Comparison of ENCODE assay signal across 8 cellular contexts in the genomic region with DNA sequence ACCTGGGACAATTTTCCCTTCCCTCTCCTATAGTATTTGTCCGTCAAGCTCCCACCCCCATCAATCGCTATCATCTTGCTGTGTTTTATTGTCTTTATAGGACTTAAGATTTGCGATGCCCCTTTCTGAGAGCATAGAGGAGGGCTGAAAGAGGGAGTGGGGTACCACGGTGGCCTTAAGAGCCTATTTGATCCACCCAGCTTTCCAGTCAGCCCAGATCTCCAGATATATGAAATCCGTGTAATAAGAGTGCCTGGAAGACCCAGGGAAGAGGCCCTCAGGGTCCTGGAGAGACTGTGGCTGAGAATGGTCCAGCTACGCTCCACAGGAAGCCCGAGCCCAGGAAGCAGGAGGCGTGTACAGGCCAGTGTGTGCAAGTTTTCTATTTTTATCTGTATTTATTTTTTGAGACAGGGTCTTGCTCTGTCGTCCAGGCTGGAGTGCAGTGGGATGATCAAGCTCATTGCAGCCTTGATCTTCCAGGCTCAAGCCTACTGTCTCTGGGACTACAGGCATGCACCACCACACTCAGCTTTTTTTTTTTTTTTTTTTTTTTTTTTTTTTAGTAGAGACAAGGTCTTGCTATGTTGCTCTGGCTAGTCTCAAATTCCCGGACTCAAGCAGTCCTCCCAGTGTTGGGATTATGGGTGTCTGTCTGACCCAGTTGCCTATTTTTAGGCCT. TPM values are rescaled to one million over a fixed set of nuclear protein-coding genes. Genes with fewer than 3 reads are reported as not detected.
DNase-seq lines count a peak whose midpoint lies in the region; ATAC-seq and TF ChIP-seq lines count a peak whose summit lies in the region.

No MANE protein-coding gene starts in this region.

- H3K4ac ChIP-seq in mesenchymal stem cell (ENCODE audit: low read depth in 1 of 2, low read length in 2 of 2): no peak overlapping the region

- no peak overlapping the region for H4K8ac ChIP-seq in mesenchymal stem cell (ENCODE audit: low read length)

- no peak overlapping the region for H2BK120ac ChIP-seq in mesenchymal stem cell (ENCODE audit: low read depth, low read length)

- ATAC-seq in Right ventricle myocardium superior (ENCODE audit: poor library complexity) (no peak), left ventricle myocardium superior (no peak), upper lobe of right lung (no peak), GM18909 (IDR thresholded peaks at IDR 0.05; ENCODE audit: poor library complexity, unreplicated experiment) (no peak)

- no peak for TF ChIP-seq CTCF in upper lobe of right lung (IDR thresholded peaks at IDR 0.05)

- H3K4me2 ChIP-seq in mesenchymal stem cell (ENCODE audit: low read length, poor library complexity, severe bottlenecking): no peak overlapping the region

- no peak overlapping the region for H2BK15ac ChIP-seq in mesenchymal stem cell (ENCODE audit: low read depth, poor library complexity, severe bottlenecking)

- 47% methylated on average over 6 of the region's 10 CpGs for WGBS in mesenchymal stem cell

- no peaks in the 10 kb centered on the region for H3K27me3 ChIP-seq in adipocyte (replicated peaks; ENCODE audit: control insufficient read depth, insufficient read depth, low read length)
- H3K27me3 ChIP-seq in mesenchymal stem cell (ENCODE audit: control insufficient read depth in 1 of 2, insufficient read depth in 1 of 2, low read length in 2 of 2): no peaks in the 10 kb centered on the region
- H3K27me3 ChIP-seq in upper lobe of right lung: no peaks in the 10 kb centered on the region

- H2BK5ac ChIP-seq in mesenchymal stem cell (ENCODE audit: low read depth, low read length, poor library complexity, severe bottlenecking): no peak overlapping the region

- H3K9me3 ChIP-seq in adipocyte (ENCODE audit: control insufficient read depth, low read length): no peaks in the 10 kb centered on the region
- H3K9me3 ChIP-seq in mesenchymal stem cell (ENCODE audit: control insufficient read depth, low read length): no peaks in the 10 kb centered on the region
- no peaks in the 10 kb centered on the region for H3K9me3 ChIP-seq in upper lobe of right lung

- H3K14ac ChIP-seq in mesenchymal stem cell (ENCODE audit: low read length in 2 of 2): no peak overlapping the region

- peak overlapping the region in 1 of 2 experiments; percentile 11 for H2BK12ac ChIP-seq in mesenchymal stem cell (ENCODE audit: low read length in 2 of 2)

- intact Hi-C loops in Right ventricle myocardium superior (cut with DNase I): no loop called here
- intact Hi-C loops in left ventricle myocardium superior (cut with micrococcal nuclease): no loop called here
- intact Hi-C loops in upper lobe of right lung (cut with DNase I): no loop called here

- H3K4me3 ChIP-seq in adipocyte (ENCODE audit: low read length) (peak overlapping the region; percentile 93), mesenchymal stem cell (ENCODE audit: insufficient read depth in 1 of 2, low read depth in 1 of 2, low read length in 2 of 2) (peak overlapping the region in 1 of 2 experiments; percentile 96), upper lobe of right lung (peak overlapping the region; percentile 91)

- DNase-seq in Right ventricle myocardium superior (peak; percentile 36), left ventricle myocardium superior (no peak), adipocyte (ENCODE audit: low read depth) (no peak), mesenchymal stem cell (peak; percentile 51), upper lobe of right lung (no peak), NCI-H446 treated with DMSO at 0.1 percent for 48 hours (lab: John Stamatoyannopoulos, UW) (no peak), medulla oblongata (ENCODE audit: extremely low spot score) (no peak)

- no peak overlapping the region for H3K18ac ChIP-seq in mesenchymal stem cell (ENCODE audit: low read depth in 1 of 2, low read length in 2 of 2)

- peak overlapping the region; percentile 45 for H3K27ac ChIP-seq in mesenchymal stem cell (ENCODE audit: low read length, poor library complexity, severe bottlenecking)
- H3K27ac ChIP-seq in upper lobe of right lung: peak overlapping the region; percentile 36

- no peak overlapping the region for H2AK5ac ChIP-seq in mesenchymal stem cell (ENCODE audit: low read length, severe bottlenecking)

- H3K4me1 ChIP-seq in adipocyte (ENCODE audit: control insufficient read depth, insufficient read depth, low read length): peaks cover 19% of the 10 kb centered on the region
- peaks cover 39% of the 10 kb centered on the region for H3K4me1 ChIP-seq in mesenchymal stem cell (ENCODE audit: control insufficient read depth, insufficient read depth, low read depth, low read length)
- H3K4me1 ChIP-seq in upper lobe of right lung: peaks cover 22% of the 10 kb centered on the region

- H3K9ac ChIP-seq in adipocyte (ENCODE audit: low read length) (no peak overlapping the region), mesenchymal stem cell (ENCODE audit: low read length) (peak overlapping the region; percentile 92)

- no peak overlapping the region for H4K91ac ChIP-seq in mesenchymal stem cell (ENCODE audit: low read length)

- H3K36me3 ChIP-seq in adipocyte (ENCODE audit: control insufficient read depth, insufficient read depth, low read length, severe bottlenecking): peaks cover 52% of the 10 kb centered on the region
- H3K36me3 ChIP-seq in mesenchymal stem cell (ENCODE audit: control insufficient read depth in 1 of 2, insufficient read depth in 2 of 2, low read depth in 1 of 2, low read length in 2 of 2): peaks cover 52 to 59% of the 10 kb centered on the region in 2 experiments
- H3K36me3 ChIP-seq in upper lobe of right lung: peaks cover 52% of the 10 kb centered on the region

- no peak overlapping the region for H3K23ac ChIP-seq in mesenchymal stem cell (ENCODE audit: low read length in 2 of 2)

- H3K79me1 ChIP-seq in mesenchymal stem cell (replicated peaks; ENCODE audit: low read length, poor library complexity, severe bottlenecking): peaks cover 37% of the 10 kb centered on the region

- no peak overlapping the region for H2AFZ ChIP-seq in mesenchymal stem cell (ENCODE audit: low read depth, low read length)

RNA-seq across cellular contexts. Expression of a gene that starts 1.0 kb away (rescaled TPM):
- total RNA-seq in Right ventricle myocardium superior (13.3 TPM), left ventricle myocardium superior (13.6 TPM), upper lobe of right lung (18.3 TPM)
- 12.3 TPM for polyA plus RNA-seq in mesenchymal stem cell (2013, experiment 1 of 2)
- 11.3 TPM for polyA plus RNA-seq in mesenchymal stem cell (2013, experiment 2 of 2)

RNA-seq across cellular contexts. Expression of a gene that starts 24.0 kb away (rescaled TPM):
- 0.16 TPM for total RNA-seq in Right ventricle myocardium superior
- 0.35 TPM for total RNA-seq in left ventricle myocardium superior
- polyA plus RNA-seq in mesenchymal stem cell (2013, experiment 1 of 2): 2.1 TPM
- polyA plus RNA-seq in mesenchymal stem cell (2013, experiment 2 of 2): 2.0 TPM
- 1.2 TPM for total RNA-seq in upper lobe of right lung

RNA-seq across cellular contexts. Expression of a gene that starts 30.3 kb away (rescaled TPM):
- total RNA-seq in Right ventricle myocardium superior: 22.7 TPM
- 30.2 TPM for total RNA-seq in left ventricle myocardium superior
- polyA plus RNA-seq in mesenchymal stem cell (2013, experiment 1 of 2): 75.8 TPM
- 75.0 TPM for polyA plus RNA-seq in mesenchymal stem cell (2013, experiment 2 of 2)
- 44.2 TPM for total RNA-seq in upper lobe of right lung

RNA-seq across cellular contexts. Expression of a gene that starts 51.4 kb away (rescaled TPM):
- 10.8 TPM for total RNA-seq in Right ventricle myocardium superior
- total RNA-seq in left ventricle myocardium superior: 12.3 TPM
- 42.5 TPM for polyA plus RNA-seq in mesenchymal stem cell (2013, experiment 1 of 2)
- 39.9 TPM for polyA plus RNA-seq in mesenchymal stem cell (2013, experiment 2 of 2)
- total RNA-seq in upper lobe of right lung: 19.9 TPM

Comparison
In these comparisons a context has a peak if more than half of its experiments do, and no peak if none do; other contexts are left out.
1. DNase-seq: peak in Right ventricle myocardium superior (single experiment) and mesenchymal stem cell (single experiment); none in left ventricle myocardium superior (single experiment), adipocyte (single experiment), upper lobe of right lung (single experiment), NCI-H446 treated with DMSO at 0.1 percent for 48 hours (single experiment) and medulla oblongata (single experiment).